Comparison of ENCODE assay signal across 1 cellular context in the genomic region with DNA sequence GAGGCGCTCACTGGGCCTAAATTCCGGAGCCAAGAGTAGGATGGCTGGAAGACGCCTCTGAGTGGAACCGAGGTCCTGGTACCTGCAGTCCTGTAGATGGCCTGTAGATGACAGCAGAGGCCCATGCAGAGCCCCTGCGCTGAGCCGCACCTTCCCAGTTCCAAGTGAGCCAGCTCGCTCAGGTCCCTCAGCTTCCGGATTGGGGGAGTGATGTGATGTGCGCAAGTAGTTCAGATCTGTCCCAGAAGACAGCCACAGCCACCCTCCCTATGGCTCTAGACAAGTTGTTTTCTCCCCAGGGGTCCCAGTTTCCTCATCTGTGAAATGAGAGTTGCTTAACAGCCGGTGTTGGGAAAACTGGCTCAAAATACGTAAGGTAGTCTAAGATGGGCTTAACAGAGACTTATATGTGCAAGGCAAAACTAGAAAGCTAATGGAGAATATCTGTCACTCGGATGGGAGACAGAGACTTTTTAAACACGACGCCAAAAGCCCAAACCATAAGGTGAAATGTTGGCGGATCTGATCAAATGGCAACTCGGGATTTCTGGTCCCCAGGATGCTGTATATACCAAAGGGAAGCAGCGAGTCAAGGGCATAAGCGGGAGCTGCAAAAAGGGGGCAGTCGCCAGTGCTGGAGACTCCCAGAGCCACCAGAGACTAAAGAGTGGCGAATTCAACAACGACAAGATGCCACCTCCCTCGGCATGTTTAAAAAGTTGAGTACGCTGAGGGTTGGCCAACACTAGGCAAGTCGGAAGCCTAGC.
TF ChIP-seq lines count a peak whose summit lies in the region.

No MANE protein-coding gene starts in this region.

TF ChIP-seq in GM12878, 131 proteins besides CTCF, POLR2A, EP300 and RAD21 (continued from another document):
- TF ChIP-seq, protein P1, sequence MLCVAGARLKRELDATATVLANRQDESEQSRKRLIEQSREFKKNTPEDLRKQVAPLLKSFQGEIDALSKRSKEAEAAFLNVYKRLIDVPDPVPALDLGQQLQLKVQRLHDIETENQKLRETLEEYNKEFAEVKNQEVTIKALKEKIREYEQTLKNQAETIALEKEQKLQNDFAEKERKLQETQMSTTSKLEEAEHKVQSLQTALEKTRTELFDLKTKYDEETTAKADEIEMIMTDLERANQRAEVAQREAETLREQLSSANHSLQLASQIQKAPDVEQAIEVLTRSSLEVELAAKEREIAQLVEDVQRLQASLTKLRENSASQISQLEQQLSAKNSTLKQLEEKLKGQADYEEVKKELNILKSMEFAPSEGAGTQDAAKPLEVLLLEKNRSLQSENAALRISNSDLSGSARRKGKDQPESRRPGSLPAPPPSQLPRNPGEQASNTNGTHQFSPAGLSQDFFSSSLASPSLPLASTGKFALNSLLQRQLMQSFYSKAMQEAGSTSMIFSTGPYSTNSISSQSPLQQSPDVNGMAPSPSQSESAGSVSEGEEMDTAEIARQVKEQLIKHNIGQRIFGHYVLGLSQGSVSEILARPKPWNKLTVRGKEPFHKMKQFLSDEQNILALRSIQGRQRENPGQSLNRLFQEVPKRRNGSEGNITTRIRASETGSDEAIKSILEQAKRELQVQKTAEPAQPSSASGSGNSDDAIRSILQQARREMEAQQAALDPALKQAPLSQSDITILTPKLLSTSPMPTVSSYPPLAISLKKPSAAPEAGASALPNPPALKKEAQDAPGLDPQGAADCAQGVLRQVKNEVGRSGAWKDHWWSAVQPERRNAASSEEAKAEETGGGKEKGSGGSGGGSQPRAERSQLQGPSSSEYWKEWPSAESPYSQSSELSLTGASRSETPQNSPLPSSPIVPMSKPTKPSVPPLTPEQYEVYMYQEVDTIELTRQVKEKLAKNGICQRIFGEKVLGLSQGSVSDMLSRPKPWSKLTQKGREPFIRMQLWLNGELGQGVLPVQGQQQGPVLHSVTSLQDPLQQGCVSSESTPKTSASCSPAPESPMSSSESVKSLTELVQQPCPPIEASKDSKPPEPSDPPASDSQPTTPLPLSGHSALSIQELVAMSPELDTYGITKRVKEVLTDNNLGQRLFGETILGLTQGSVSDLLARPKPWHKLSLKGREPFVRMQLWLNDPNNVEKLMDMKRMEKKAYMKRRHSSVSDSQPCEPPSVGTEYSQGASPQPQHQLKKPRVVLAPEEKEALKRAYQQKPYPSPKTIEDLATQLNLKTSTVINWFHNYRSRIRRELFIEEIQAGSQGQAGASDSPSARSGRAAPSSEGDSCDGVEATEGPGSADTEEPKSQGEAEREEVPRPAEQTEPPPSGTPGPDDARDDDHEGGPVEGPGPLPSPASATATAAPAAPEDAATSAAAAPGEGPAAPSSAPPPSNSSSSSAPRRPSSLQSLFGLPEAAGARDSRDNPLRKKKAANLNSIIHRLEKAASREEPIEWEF (IDR thresholded peaks at IDR 0.05; ENCODE audit: insufficient replicate concordance, low read depth, low read length) = no peak
- TF ChIP-seq SUPT20H (IDR thresholded peaks at IDR 0.05; ENCODE audit: borderline replicate concordance, control insufficient read depth, low read depth, low read length) (no peak), RUNX3 (IDR thresholded peaks at IDR 0.05; ENCODE audit: low read length) (peak; percentile 17; the same call in 1 of the 2 replicates), RBBP5 (conservative IDR thresholded peaks at IDR 0.05) (no peak), SIN3A (IDR thresholded peaks at IDR 0.05; ENCODE audit: low read depth, low read length) (no peak), NBN (IDR thresholded peaks at IDR 0.05) (no peak), FOXM1 (IDR thresholded peaks at IDR 0.05; ENCODE audit: low read depth, low read length) (no peak), SREBF2 (IDR thresholded peaks at IDR 0.05; ENCODE audit: low read length) (no peak), CREM (IDR thresholded peaks at IDR 0.05; ENCODE audit: low read depth) (no peak), ZZZ3 (IDR thresholded peaks at IDR 0.05; ENCODE audit: control insufficient read depth, insufficient read length, low read depth) (no peak), BHLHE40 (IDR thresholded peaks at IDR 0.05; ENCODE audit: borderline replicate concordance in 1 of 2, low read depth in 2 of 2, low read length in 1 of 2) (peak in 1 of 2 experiments; percentile 17; a peak in 1 of 4 replicates), MXI1 (IDR thresholded peaks at IDR 0.05; ENCODE audit: low read depth, low read length) (0 out of 2 replicates have a peak, but pooled peaks have one; percentile 31), MEF2A (IDR thresholded peaks at IDR 0.05; ENCODE audit: insufficient read depth, low read depth, low read length) (0 out of 2 replicates have a peak, but pooled peaks have one; percentile 20)
- TF ChIP-seq, protein P2, sequence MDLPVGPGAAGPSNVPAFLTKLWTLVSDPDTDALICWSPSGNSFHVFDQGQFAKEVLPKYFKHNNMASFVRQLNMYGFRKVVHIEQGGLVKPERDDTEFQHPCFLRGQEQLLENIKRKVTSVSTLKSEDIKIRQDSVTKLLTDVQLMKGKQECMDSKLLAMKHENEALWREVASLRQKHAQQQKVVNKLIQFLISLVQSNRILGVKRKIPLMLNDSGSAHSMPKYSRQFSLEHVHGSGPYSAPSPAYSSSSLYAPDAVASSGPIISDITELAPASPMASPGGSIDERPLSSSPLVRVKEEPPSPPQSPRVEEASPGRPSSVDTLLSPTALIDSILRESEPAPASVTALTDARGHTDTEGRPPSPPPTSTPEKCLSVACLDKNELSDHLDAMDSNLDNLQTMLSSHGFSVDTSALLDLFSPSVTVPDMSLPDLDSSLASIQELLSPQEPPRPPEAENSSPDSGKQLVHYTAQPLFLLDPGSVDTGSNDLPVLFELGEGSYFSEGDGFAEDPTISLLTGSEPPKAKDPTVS (IDR thresholded peaks at IDR 0.05; ENCODE audit: low read depth, low read length) = no peak
- TF ChIP-seq, protein P3, sequence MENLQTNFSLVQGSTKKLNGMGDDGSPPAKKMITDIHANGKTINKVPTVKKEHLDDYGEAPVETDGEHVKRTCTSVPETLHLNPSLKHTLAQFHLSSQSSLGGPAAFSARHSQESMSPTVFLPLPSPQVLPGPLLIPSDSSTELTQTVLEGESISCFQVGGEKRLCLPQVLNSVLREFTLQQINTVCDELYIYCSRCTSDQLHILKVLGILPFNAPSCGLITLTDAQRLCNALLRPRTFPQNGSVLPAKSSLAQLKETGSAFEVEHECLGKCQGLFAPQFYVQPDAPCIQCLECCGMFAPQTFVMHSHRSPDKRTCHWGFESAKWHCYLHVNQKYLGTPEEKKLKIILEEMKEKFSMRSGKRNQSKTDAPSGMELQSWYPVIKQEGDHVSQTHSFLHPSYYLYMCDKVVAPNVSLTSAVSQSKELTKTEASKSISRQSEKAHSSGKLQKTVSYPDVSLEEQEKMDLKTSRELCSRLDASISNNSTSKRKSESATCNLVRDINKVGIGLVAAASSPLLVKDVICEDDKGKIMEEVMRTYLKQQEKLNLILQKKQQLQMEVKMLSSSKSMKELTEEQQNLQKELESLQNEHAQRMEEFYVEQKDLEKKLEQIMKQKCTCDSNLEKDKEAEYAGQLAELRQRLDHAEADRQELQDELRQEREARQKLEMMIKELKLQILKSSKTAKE (IDR thresholded peaks at IDR 0.05; ENCODE audit: low read depth, poor library complexity, severe bottlenecking) = no peak
